ENCODE assay signal across 19 cellular contexts in the genomic region with DNA sequence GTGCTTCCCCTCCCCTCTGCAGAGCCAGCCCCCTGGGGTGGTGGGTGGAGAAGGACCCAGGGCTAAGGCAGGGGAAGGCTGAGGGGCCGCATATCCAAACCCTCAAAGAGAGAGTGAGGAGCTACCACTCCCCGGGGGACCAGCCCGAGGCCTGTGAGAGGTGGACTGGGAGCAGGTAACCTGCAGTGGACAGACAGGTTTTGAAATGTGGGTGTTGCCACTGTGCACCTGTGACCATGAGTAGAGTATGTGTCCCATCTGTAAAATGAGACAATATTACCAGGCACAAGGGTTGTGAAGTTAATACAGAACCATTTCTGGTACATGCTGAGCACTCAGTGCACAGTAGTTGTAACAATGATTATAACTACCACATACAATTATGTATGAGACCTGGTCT. TPM values are rescaled to one million over a fixed set of nuclear protein-coding genes. Genes with fewer than 3 reads are reported as not detected.
DNase-seq lines count a peak whose midpoint lies in the region; ATAC-seq, FAIRE-seq and TF ChIP-seq lines count a peak whose summit lies in the region.
"Had no signal": no experiment of that assay in that cellular context is flagged by ENCODE, and none has a peak within 500 bp of the region (broad histone marks: within the 10 kb centered on the region; RNA-seq: fewer than 3 reads in every experiment).

No MANE protein-coding gene starts in this region.

- no peak overlapping the region for H3K14ac ChIP-seq in H1 (ENCODE audit: insufficient read length)

- peaks cover 3% of the 10 kb centered on the region for H3K23me2 ChIP-seq in H1 (ENCODE audit: low read depth, low read length)

- H3K27me3 ChIP-seq in SK-N-SH (ENCODE audit: insufficient read depth) (no peaks in the 10 kb centered on the region), H1 (replicated peaks in 1 of 4; ENCODE audit: control insufficient read depth in 3 of 4, extremely low read depth in 1 of 4, insufficient read depth in 3 of 4, low read length in 3 of 4) (no peaks in the 10 kb centered on the region)
- H3K27me3 ChIP-seq: BLaER1 treated with 17β-estradiol and CSF1 and Interleukin-3, amounts not matched to agents 10 nM and 100 nM had no signal

- no peak overlapping the region for H2BK12ac ChIP-seq in H1 (ENCODE audit: low read depth, low read length)

- intact Hi-C loops in Calu3 (cut with micrococcal nuclease; ENCODE audit: unreplicated experiment) = no loop called here

- H3F3A ChIP-seq in SK-N-SH (replicated peaks; ENCODE audit: insufficient read depth) = no peaks in the 10 kb centered on the region

- BruUV-seq in Calu3 (replicated peaks; lab: Mats Ljungman, UMichigan) = no TSS peak

- no peak overlapping the region for H3K4me3 Mint-ChIP-seq in Calu3 (ENCODE audit: low read depth, unreplicated experiment)
- H3K4me3 Mint-ChIP-seq in stimulated activated naive B cell treated with anti-CD40 and anti-IgM and Interleukin-4, amounts not matched to agents 10 μg/mL and 1 μg/mL and 100 μg/mL, for 72 hours = no peak overlapping the region

- ATAC-seq in SK-N-SH treated with all-trans-retinoic acid at 6 μM for 48 hours (no peak), GM21825 (IDR thresholded peaks at IDR 0.05; ENCODE audit: unreplicated experiment) (no peak)
- no peak for ATAC-seq in stimulated activated naive B cell treated with anti-CD40 and anti-IgM and Interleukin-4, amounts not matched to agents 10 μg/mL and 1 μg/mL and 100 μg/mL, for 72 hours (replicated peaks)
- ATAC-seq: HCT116 had no signal

- H2AFZ ChIP-seq in SK-N-SH (ENCODE audit: low read depth) (no peak overlapping the region), H1 (ENCODE audit: low read length) (no peak overlapping the region)

- no peak overlapping the region for H2BK15ac ChIP-seq in H1 (ENCODE audit: low read length)

- POLR2A ChIA-PET in SK-N-SH (lab: Yijun Ruan, JAX) (no interaction called here), H1 (lab: Charles Lee; ENCODE audit: partially characterized antibody) (interaction anchor here (0.7 to 5.8 kb wide), 4 partner anchors 11 to 38 kb away, joined by 3 to 44 read pairs (median 4); no protein-coding TSS in a partner anchor)

- no peaks in the 10 kb centered on the region for H3K27me3 Mint-ChIP-seq in Calu3 (ENCODE audit: unreplicated experiment)
- peaks cover 4 to 5% of the 10 kb centered on the region in 2 donors for H3K27me3 Mint-ChIP-seq in stimulated activated naive B cell treated with anti-CD40 and anti-IgM and Interleukin-4, amounts not matched to agents 10 μg/mL and 1 μg/mL and 100 μg/mL, for 72 hours

- no peak overlapping the region for H2BK20ac ChIP-seq in H1 (ENCODE audit: low read length)

- no peak overlapping the region for H2AK5ac ChIP-seq in H1 (ENCODE audit: low read depth, low read length)

- no peaks in the 10 kb centered on the region for H3K36me3 Mint-ChIP-seq in Calu3 (ENCODE audit: insufficient read depth, unreplicated experiment)
- H3K36me3 Mint-ChIP-seq in stimulated activated naive B cell treated with anti-CD40 and anti-IgM and Interleukin-4, amounts not matched to agents 10 μg/mL and 1 μg/mL and 100 μg/mL, for 72 hours = peaks cover 0 to 3% of the 10 kb centered on the region in 2 donors
- H3K36me3 Mint-ChIP-seq: CD4-positive, CD25-positive, alpha-beta regulatory T cell had no signal

- no peaks in the 10 kb centered on the region for H3K9me3 ChIP-seq in SK-N-SH
- no peaks in the 10 kb centered on the region for H3K9me3 ChIP-seq in H1 (ENCODE audit: insufficient read depth in 2 of 2, low read depth in 1 of 2, low read length in 1 of 2)
- H3K9me3 ChIP-seq: BLaER1 treated with 17β-estradiol and CSF1 and Interleukin-3, amounts not matched to agents 10 nM and 100 nM had no signal

- no peak overlapping the region for H3K18ac ChIP-seq in H1 (ENCODE audit: extremely low read depth, low read length)

- no peak overlapping the region for H4K5ac ChIP-seq in H1 (ENCODE audit: insufficient read length, low read depth, low read length)

- no peak overlapping the region for H2BK5ac ChIP-seq in H1 (ENCODE audit: low read depth, low read length)

- TF ChIP-seq EP300 in SK-N-SH (IDR thresholded peaks at IDR 0.05; ENCODE audit: borderline replicate concordance in 1 of 2, low read depth in 1 of 2, low read length in 1 of 2) (no peak), H1 (IDR thresholded peaks at IDR 0.05; ENCODE audit: borderline replicate concordance in 1 of 2, low read depth in 2 of 2, low read length in 2 of 2) (no peak)

- DNase-seq in SK-N-SH (peak; percentile 28), Calu3 (peak; percentile 24), H1 (ENCODE audit: low read depth in 1 of 2, low spot score in 2 of 2) (no peak)
- DNase-seq in stimulated activated naive B cell treated with anti-CD40 and anti-IgM and Interleukin-4, amounts not matched to agents 10 μg/mL and 1 μg/mL and 100 μg/mL, for 72 hours = no peak
- no peak for DNase-seq in stimulated activated CD4-positive, alpha-beta T cell treated with anti-CD3 and anti-CD28 coated beads, Interleukin-4, amount 100 ng/mL, for 1 hour
- DNase-seq: 8988T; AML-193; CD4-positive, CD25-positive, alpha-beta regulatory T cell; DMS 273 treated with DMSO at 0.1 percent for 48 hours; DMS79 treated with DMSO at 0.1 percent for 48 hours; EL; GOT3 had no signal

- TF ChIP-seq POLR2A in H1 (IDR thresholded peaks at IDR 0.05; ENCODE audit: control extremely low read depth in 1 of 2, low read depth in 2 of 2, low read length in 2 of 2) = no peak

- 86% methylated on average over 3 of the region's 3 CpGs for WGBS in SK-N-SH (ENCODE audit: low lambda C conversion rate)
- WGBS in H1 (ENCODE audit: extremely low coverage in 1 of 2, insufficient coverage in 1 of 2, insufficient read length in 1 of 2, insufficient replicate concordance in 2 of 2, low coverage in 1 of 2, low lambda C conversion rate in 2 of 2, missing lambda C conversion rate in 1 of 2), 2 experiments = 85% methylated on average over 3 of the region's 3 CpGs; no CpG with 5 or more reads in 1 of the 2 experiments

- FAIRE-seq in H1 (lab: Jason Lieb, UNC) = no peak
- FAIRE-seq: G401.6, GM12891, HTR-8/SVneo had no signal

- no peaks in the 10 kb centered on the region for H3K9me2 ChIP-seq in SK-N-SH

- TF ChIP-seq CTCF in SK-N-SH (IDR thresholded peaks at IDR 0.05) (no peak), Calu3 (IDR thresholded peaks at IDR 0.05; ENCODE audit: unreplicated experiment) (no peak), H1 (IDR thresholded peaks at IDR 0.05; ENCODE audit: control extremely low read depth in 1 of 3, insufficient read depth in 1 of 3, low read depth in 1 of 3, low read length in 3 of 3) (no peak)

- H3K36me3 ChIP-seq in SK-N-SH (replicated peaks in 1 of 2; ENCODE audit: control insufficient read depth in 1 of 2, insufficient read depth in 2 of 2, low read length in 1 of 2) = no peaks in the 10 kb centered on the region
- no peaks in the 10 kb centered on the region for H3K36me3 ChIP-seq in H1 (ENCODE audit: control insufficient read depth in 2 of 4, insufficient read depth in 4 of 4, low read length in 3 of 4)
- H3K36me3 ChIP-seq: BLaER1 treated with 17β-estradiol and CSF1 and Interleukin-3, amounts not matched to agents 10 nM and 100 nM had no signal

- H3K23ac ChIP-seq in H1 (ENCODE audit: insufficient read length) = no peak overlapping the region

- no peak overlapping the region for H3K4ac ChIP-seq in H1 (replicated peaks; ENCODE audit: insufficient read length, low read depth, low read length)

- no peaks in the 10 kb centered on the region for H3K4me1 Mint-ChIP-seq in Calu3 (ENCODE audit: low read depth, unreplicated experiment)
- peaks cover 20 to 26% of the 10 kb centered on the region in 2 donors for H3K4me1 Mint-ChIP-seq in stimulated activated naive B cell treated with anti-CD40 and anti-IgM and Interleukin-4, amounts not matched to agents 10 μg/mL and 1 μg/mL and 100 μg/mL, for 72 hours

- no peaks in the 10 kb centered on the region for H3K79me1 ChIP-seq in H1 (ENCODE audit: low read depth, low read length)

- H3K27ac ChIP-seq in SK-N-SH (ENCODE audit: low read depth in 2 of 2, low read length in 1 of 2) (no peak overlapping the region), H1 (ENCODE audit: low read depth, low read length) (no peak overlapping the region)
- H3K27ac ChIP-seq: BLaER1 treated with 17β-estradiol and CSF1 and Interleukin-3, amounts not matched to agents 10 nM and 100 nM had no signal

- H3K79me2 ChIP-seq in SK-N-SH (ENCODE audit: insufficient read depth) = no peaks in the 10 kb centered on the region
- H3K79me2 ChIP-seq in H1 (ENCODE audit: control insufficient read depth in 1 of 2, insufficient read depth in 2 of 2, low read length in 2 of 2) = no peaks in the 10 kb centered on the region

- no peak overlapping the region for H3K4me2 ChIP-seq in SK-N-SH
- no peak overlapping the region for H3K4me2 ChIP-seq in H1 (ENCODE audit: insufficient read depth in 1 of 2, low read depth in 2 of 2, low read length in 2 of 2)

- no peaks in the 10 kb centered on the region for H3K9me3 Mint-ChIP-seq in Calu3 (ENCODE audit: low read depth, unreplicated experiment)
- no peaks in the 10 kb centered on the region for H3K9me3 Mint-ChIP-seq in stimulated activated naive B cell treated with anti-CD40 and anti-IgM and Interleukin-4, amounts not matched to agents 10 μg/mL and 1 μg/mL and 100 μg/mL, for 72 hours

- H4K20me1 ChIP-seq in SK-N-SH (ENCODE audit: insufficient read depth) = no peaks in the 10 kb centered on the region
- peaks cover 0 to 1% of the 10 kb centered on the region in 2 experiments for H4K20me1 ChIP-seq in H1 (replicated peaks in 1 of 2; ENCODE audit: control insufficient read depth in 1 of 2, insufficient read depth in 2 of 2, low read length in 2 of 2)
- H4K20me1 ChIP-seq: BLaER1 treated with 17β-estradiol and CSF1 and Interleukin-3, amounts not matched to agents 10 nM and 100 nM had no signal

- H3K4me3 ChIP-seq in SK-N-SH (ENCODE audit: low read depth in 2 of 2, low read length in 1 of 2) (no peak overlapping the region), H1 (ENCODE audit: extremely low read depth in 1 of 4, insufficient read depth in 2 of 4, low read depth in 3 of 4, low read length in 4 of 4) (no peak overlapping the region)
- H3K4me3 ChIP-seq: BLaER1 treated with 17β-estradiol and CSF1 and Interleukin-3, amounts not matched to agents 10 nM and 100 nM had no signal

- H3K56ac ChIP-seq in H1 (replicated peaks; ENCODE audit: insufficient read length, low read depth, low read length) = no peak overlapping the region

- no peak overlapping the region for H2BK120ac ChIP-seq in H1 (replicated peaks; ENCODE audit: low read depth, low read length)

- no peak overlapping the region for H3K9ac ChIP-seq in SK-N-SH
- no peak overlapping the region for H3K9ac ChIP-seq in H1 (replicated peaks in 1 of 4; ENCODE audit: extremely low read depth in 1 of 4, low read depth in 3 of 4, low read length in 3 of 4)
- H3K9ac ChIP-seq: BLaER1 treated with 17β-estradiol and CSF1 and Interleukin-3, amounts not matched to agents 10 nM and 100 nM had no signal

- H3K27ac Mint-ChIP-seq in Calu3 (ENCODE audit: unreplicated experiment) = no peak overlapping the region
- peak overlapping the region; percentile 20 for H3K27ac Mint-ChIP-seq in stimulated activated naive B cell treated with anti-CD40 and anti-IgM and Interleukin-4, amounts not matched to agents 10 μg/mL and 1 μg/mL and 100 μg/mL, for 72 hours
- H3K27ac Mint-ChIP-seq: CD4-positive, CD25-positive, alpha-beta regulatory T cell had no signal

- peak overlapping the region; percentile 43; the same call in 1 of the 2 replicates for H4K8ac ChIP-seq in H1 (ENCODE audit: extremely low read depth, insufficient read depth, low read length)

- H3K4me1 ChIP-seq in SK-N-SH (ENCODE audit: control insufficient read depth in 1 of 2, insufficient read depth in 2 of 2, low read depth in 1 of 2, low read length in 1 of 2) = no peaks in the 10 kb centered on the region
- H3K4me1 ChIP-seq in H1 (replicated peaks in 1 of 4; ENCODE audit: control insufficient read depth in 3 of 4, insufficient read depth in 4 of 4, low read length in 3 of 4) = peaks cover 0 to 4% (median 2%) of the 10 kb centered on the region in 4 experiments; a peak in 3 of 7 replicates

- H4K91ac ChIP-seq in H1 (replicated peaks; ENCODE audit: insufficient read length, low read length) = no peak overlapping the region

- CTCF ChIA-PET in SK-N-SH (lab: Yijun Ruan, JAX) = interaction anchor here (0.7 to 4.6 kb wide), 5 partner anchors 9 to 32 kb away, joined by 3 to 47 read pairs (median 5); no protein-coding TSS in a partner anchor
- CTCF ChIA-PET in Calu3 (lab: Charles Lee) = interaction anchor here (0.7 kb wide), 1 partner anchor 129 kb away, joined by 3 read pairs; no protein-coding TSS in a partner anchor
- CTCF ChIA-PET in H1 (lab: Charles Lee; ENCODE audit: partially characterized antibody) = interaction anchor here (0.9 to 5.2 kb wide), 6 partner anchors 9 to 123 kb away, joined by 3 to 34 read pairs (median 4); no protein-coding TSS in a partner anchor

- TF ChIP-seq RAD21 in SK-N-SH (IDR thresholded peaks at IDR 0.05; ENCODE audit: low read length) = no peak
- TF ChIP-seq RAD21 in H1 (IDR thresholded peaks at IDR 0.05 in 1 of 2, conservative IDR thresholded peaks at IDR 0.05 in 1 of 2; ENCODE audit: low read depth in 2 of 2, low read length in 2 of 2) = no peak

RNA-seq across cellular contexts. Expression of a gene that starts 51.2 kb away (rescaled TPM):
- polyA plus RNA-seq in SK-N-SH (2012; rRNA removed) (not detected in 2 replicates), H1 (2011; rRNA removed) (4.7 and 6.1 TPM in 2 replicates)
- polyA plus RNA-seq in SK-N-SH (2012; cell fraction: cytosol; rRNA removed) = not detected in 2 replicates
- polyA plus RNA-seq in SK-N-SH (2012; cell fraction: nucleus; rRNA removed) = not detected in 2 replicates
- total RNA-seq in Calu3 (2022) = not detected in 2 replicates
- total RNA-seq in H1 (2021; fragmentation: NEBNext Ultra II Directional; extraction: Animal tissue kit (Norgen Biotek cat#: 25700)) = 1.7 and 2.2 TPM in 2 replicates
- polyA plus RNA-seq in H1 (2011; cell fraction: cytosol; rRNA removed) = 4.8 TPM
- 4.0 TPM for polyA plus RNA-seq in H1 (2011; cell fraction: nucleus; rRNA removed)
- 2.5 to 3.1 TPM (median 3.0 TPM) in 3 of 4 replicates, not detected in the other for polyA plus RNA-seq in H1 (2012, experiment 1 of 2)
- 2.4 TPM for polyA plus RNA-seq in H1 (2012, experiment 2 of 2)
- polyA plus RNA-seq in H1 (2013, experiment 1 of 2) = 4.6 TPM
- polyA plus RNA-seq in H1 (2013, experiment 2 of 2) = 4.0 TPM
- polyA minus RNA-seq in H1 (2011; rRNA and poly(A)+ RNA removed) = 0.32 and 0.71 TPM in 2 replicates
- 3.2 TPM for polyA minus RNA-seq in H1 (2011; cell fraction: cytosol; rRNA and poly(A)+ RNA removed)
- polyA minus RNA-seq in H1 (2011; cell fraction: nucleus; rRNA and poly(A)+ RNA removed) = 1.7 TPM

Comparison
In these comparisons a context has a peak if more than half of its experiments do, and no peak if none do; other contexts are left out.
1. DNase-seq: peak in SK-N-SH (single experiment) and Calu3 (single experiment); none in H1 (0 of 2), stimulated activated naive B cell treated with anti-CD40 and anti-IgM and Interleukin-4, amounts not matched to agents 10 μg/mL and 1 μg/mL and 100 μg/mL, for 72 hours (single experiment) and stimulated activated CD4-positive, alpha-beta T cell treated with anti-CD3 and anti-CD28 coated beads, Interleukin-4, amount 100 ng/mL, for 1 hour (single experiment).